In genomic region chr22:38753894-38754246, GRCh38 we compare ENCODE assay signal across 9 cellular contexts. TPM values are rescaled to one million over a fixed set of nuclear protein-coding genes. Genes with fewer than 3 reads are reported as not detected.
DNase-seq lines count a peak whose midpoint lies in the region; ATAC-seq and TF ChIP-seq lines count a peak whose summit lies in the region.
"Had no signal": no experiment of that assay in that cellular context is flagged by ENCODE, and none has a peak within 500 bp of the region (broad histone marks: within the 10 kb centered on the region; RNA-seq: fewer than 3 reads in every experiment).

No MANE protein-coding gene starts in this region.

- peaks cover 58% of the 10 kb centered on the region for H3K36me3 Mint-ChIP-seq in activated CD8-positive, alpha-beta memory T cell treated with anti-CD3 and anti-CD28 coated beads, Interleukin-2, amount 10 ng/mL, durations not matched to agents 7 days and 5 days
- H3K36me3 Mint-ChIP-seq in activated naive CD8-positive, alpha-beta T cell = no peaks in the 10 kb centered on the region

- TF ChIP-seq POLR2A in right lobe of liver (IDR thresholded peaks at IDR 0.05) = peak; percentile 46

- intact Hi-C loops in right lobe of liver (cut with DNase I) = no loop called here
- intact Hi-C loops in tibial artery (cut with DNase I; ENCODE audit: low total_unique reads) = loop anchor here (5.0 kb wide), 1 partner anchor 47 kb away; the partner anchor contains the start of gene GTPBP1

- CTCF ChIA-PET in activated CD8-positive, alpha-beta memory T cell treated with anti-CD3 and anti-CD28 coated beads, Interleukin-2, amount 10 ng/mL, durations not matched to agents 7 days and 5 days (lab: Charles Lee) = interaction anchor here (1.1 to 4.6 kb wide), 4 partner anchors 13 to 116 kb away, joined by 3 to 31 read pairs (median 12); partner anchors contain the start of gene TOMM22

- peak overlapping the region; percentile 92 for H3K4me3 Mint-ChIP-seq in activated CD8-positive, alpha-beta memory T cell treated with anti-CD3 and anti-CD28 coated beads, Interleukin-2, amount 10 ng/mL, durations not matched to agents 7 days and 5 days
- peak overlapping the region; percentile 92 for H3K4me3 Mint-ChIP-seq in activated naive CD8-positive, alpha-beta T cell

- H3K4me3 ChIP-seq in right lobe of liver (peak overlapping the region; percentile 62 to 69 (median 62)), tibial artery (peak overlapping the region; percentile 68 to 76)

- 13% methylated on average over 2 of the region's 5 CpGs for WGBS in right lobe of liver (ENCODE audit: insufficient coverage, low coverage, low lambda C conversion rate, missing lambda C conversion rate)

- H3K27me3 Mint-ChIP-seq in activated CD8-positive, alpha-beta memory T cell treated with anti-CD3 and anti-CD28 coated beads, Interleukin-2, amount 10 ng/mL, durations not matched to agents 7 days and 5 days = no peaks in the 10 kb centered on the region
- no peaks in the 10 kb centered on the region for H3K27me3 Mint-ChIP-seq in activated naive CD8-positive, alpha-beta T cell

- H3K9me3 ChIP-seq in right lobe of liver (no peaks in the 10 kb centered on the region), tibial artery (no peaks in the 10 kb centered on the region)

- no peak for TF ChIP-seq CTCF in right lobe of liver (IDR thresholded peaks at IDR 0.05)
- TF ChIP-seq CTCF in tibial artery (IDR thresholded peaks at IDR 0.05) = no peak

- DNase-seq in activated CD8-positive, alpha-beta memory T cell treated with anti-CD3 and anti-CD28 coated beads, Interleukin-2, amount 10 ng/mL, durations not matched to agents 7 days and 5 days = no peak
- no peak for DNase-seq in activated CD8-positive, alpha-beta memory T cell treated with anti-CD3 and anti-CD28 coated beads, Interleukin-2, amount 50 U/mL, for 48 hours
- DNase-seq in right lobe of liver (peak in 1 of 3 donors; percentile 77), tibial artery (no peak), cerebellar cortex (ENCODE audit: low spot score) (no peak), SKM-1 treated with dmso at 0.1 percent for 144 hours (lab: John Stamatoyannopoulos, UW; ENCODE audit: unreplicated experiment) (no peak)
- DNase-seq: activated gamma-delta T cell treated with Interleukin-2 at 50 U/mL for 16 hours had no signal

- ATAC-seq in activated CD8-positive, alpha-beta memory T cell treated with anti-CD3 and anti-CD28 coated beads, Interleukin-2, amount 10 ng/mL, durations not matched to agents 7 days and 5 days = no peak
- ATAC-seq in right lobe of liver (peak; percentile 16 to 49 (median 24)), GM19023 (IDR thresholded peaks at IDR 0.05; ENCODE audit: unreplicated experiment) (no peak)

- H3K4me1 Mint-ChIP-seq in activated CD8-positive, alpha-beta memory T cell treated with anti-CD3 and anti-CD28 coated beads, Interleukin-2, amount 10 ng/mL, durations not matched to agents 7 days and 5 days = peaks cover 63% of the 10 kb centered on the region
- peaks cover 77% of the 10 kb centered on the region for H3K4me1 Mint-ChIP-seq in activated naive CD8-positive, alpha-beta T cell (ENCODE audit: low read depth)

- H3K36me3 ChIP-seq in right lobe of liver (peaks cover 0 to 40% (median 26%) of the 10 kb centered on the region in 4 donors), tibial artery (peaks cover 41 to 42% (median 41%) of the 10 kb centered on the region in 3 donors)

- H3K27me3 ChIP-seq in right lobe of liver (no peaks in the 10 kb centered on the region), tibial artery (no peaks in the 10 kb centered on the region)

- no peaks in the 10 kb centered on the region for H3K9me3 Mint-ChIP-seq in activated CD8-positive, alpha-beta memory T cell treated with anti-CD3 and anti-CD28 coated beads, Interleukin-2, amount 10 ng/mL, durations not matched to agents 7 days and 5 days (ENCODE audit: low read depth)
- H3K9me3 Mint-ChIP-seq in activated naive CD8-positive, alpha-beta T cell (ENCODE audit: low read depth) = no peaks in the 10 kb centered on the region

- peak overlapping the region; percentile 92 to 100 (median 99) for H3K27ac ChIP-seq in right lobe of liver
- peak overlapping the region; percentile 96 to 98 for H3K27ac ChIP-seq in tibial artery

- H3K4me1 ChIP-seq in right lobe of liver = peaks cover 0 to 43% (median 5%) of the 10 kb centered on the region in 4 donors
- peaks cover 3 to 51% (median 36%) of the 10 kb centered on the region in 4 donors for H3K4me1 ChIP-seq in tibial artery

- H3K27ac Mint-ChIP-seq in activated CD8-positive, alpha-beta memory T cell treated with anti-CD3 and anti-CD28 coated beads, Interleukin-2, amount 10 ng/mL, durations not matched to agents 7 days and 5 days = peak overlapping the region; percentile 99
- peak overlapping the region; percentile 99 for H3K27ac Mint-ChIP-seq in activated naive CD8-positive, alpha-beta T cell

RNA-seq across cellular contexts. Expression of gene SUN2, which starts 1.9 kb away (rescaled TPM):
- 100 to 1,000 TPM; 320 to 412 TPM for total RNA-seq in activated CD8-positive, alpha-beta memory T cell treated with anti-CD3 and anti-CD28 coated beads, Interleukin-2, amount 10 ng/mL, durations not matched to agents 7 days and 5 days
- total RNA-seq in right lobe of liver = 100 to 1,000 TPM; 104 to 174 (median 144) TPM

RNA-seq across cellular contexts. Expression of gene DNAL4, which starts 40.1 kb away (rescaled TPM):
- total RNA-seq in activated CD8-positive, alpha-beta memory T cell treated with anti-CD3 and anti-CD28 coated beads, Interleukin-2, amount 10 ng/mL, durations not matched to agents 7 days and 5 days = 1 to 10 TPM; 8.2 to 8.9 TPM
- 1 to 10 TPM; 2.0 to 6.2 (median 5.1) TPM for total RNA-seq in right lobe of liver

RNA-seq across cellular contexts. Expression of gene GTPBP1, which starts 48.1 kb away (rescaled TPM):
- 100 to 1,000 TPM; 116 to 146 TPM for total RNA-seq in activated CD8-positive, alpha-beta memory T cell treated with anti-CD3 and anti-CD28 coated beads, Interleukin-2, amount 10 ng/mL, durations not matched to agents 7 days and 5 days
- total RNA-seq in right lobe of liver = 10 to 100 TPM; 13.4 to 21.6 (median 16.7) TPM

RNA-seq across cellular contexts. Expression of gene JOSD1, which starts 53.1 kb away (rescaled TPM):
- total RNA-seq in activated CD8-positive, alpha-beta memory T cell treated with anti-CD3 and anti-CD28 coated beads, Interleukin-2, amount 10 ng/mL, durations not matched to agents 7 days and 5 days = 10 to 100 TPM; 74.0 to 77.0 TPM
- total RNA-seq in right lobe of liver = 10 to 100 TPM; 13.0 to 32.2 (median 21.7) TPM

Comparison
In these comparisons a context has a peak if more than half of its experiments do, and no peak if none do; other contexts are left out.
1. ATAC-seq: peak in right lobe of liver (4 of 4); none in activated CD8-positive, alpha-beta memory T cell treated with anti-CD3 and anti-CD28 coated beads, Interleukin-2, amount 10 ng/mL, durations not matched to agents 7 days and 5 days (single experiment) and GM19023 (single experiment).
2. RNA of gene GTPBP1, which starts 48.1 kb away (total RNA-seq): 116 to 146 TPM in activated CD8-positive, alpha-beta memory T cell treated with anti-CD3 and anti-CD28 coated beads, Interleukin-2, amount 10 ng/mL, durations not matched to agents 7 days and 5 days; 13.4 to 21.6 TPM in right lobe of liver; every median in the first group is over 4 times any median in the second.